ENCODE assay signal across 33 cellular contexts in genomic region chr7:156261581-156261980, GRCh38.
"Had no signal": no experiment of that assay in that cellular context is flagged by ENCODE, and none has a peak within 500 bp of the region (broad histone marks: within the 10 kb centered on the region; RNA-seq: fewer than 3 reads in every experiment).

No MANE protein-coding gene starts in this region.

- H3K4me3 ChIP-seq: adrenal gland, ascending aorta, breast epithelium, cardiac muscle cell had no signal

- H3K9me3 ChIP-seq: adrenal gland, ascending aorta, breast epithelium had no signal

- H3K27ac ChIP-seq: adrenal gland, ascending aorta, brain microvascular endothelial cell, breast epithelium, cardiac muscle cell had no signal

- H3K4me1 ChIP-seq: adrenal gland, ascending aorta, breast epithelium had no signal

- H3K27me3 ChIP-seq: adrenal gland, ascending aorta, brain microvascular endothelial cell, breast epithelium, cardiac muscle cell had no signal

- FAIRE-seq: astrocyte, bronchial epithelial cell, colon had no signal

- ATAC-seq: activated naive CD4-positive, alpha-beta T cell treated with anti-CD3 and anti-CD28 coated beads, Interleukin-2, amount 50 U/mL, for 72 hours; activated naive CD8-positive, alpha-beta T cell treated with anti-CD3 and anti-CD28 coated beads, Interleukin-2, amount 50 U/mL, for 24 hours; activated T-cell treated with anti-CD3 and anti-CD28 coated beads, Interleukin-2, amount 50 U/mL, for 4 hours; activated T-cell treated with anti-CD3 and anti-CD28 coated beads, Interleukin-2, amount 50 U/mL, for 72 hours; activated T-helper 17 cell treated with anti-CD3 and anti-CD28 coated beads, Interleukin-2, amount 50 U/mL, for 72 hours had no signal

- H3K36me3 ChIP-seq: adrenal gland, ascending aorta, brain microvascular endothelial cell, breast epithelium, cardiac muscle cell had no signal

- DNase-seq: activated effector memory CD4-positive, alpha-beta T cell treated with anti-CD3 and anti-CD28 coated beads, Interleukin-2, amount 50 U/mL, for 16 hours; activated effector memory CD4-positive, alpha-beta T cell treated with Interleukin-2 at 50 U/mL for 16 hours; activated gamma-delta T cell; activated gamma-delta T cell treated with Interleukin-2 at 50 U/mL for 16 hours; activated naive CD4-positive, alpha-beta T cell; activated naive CD4-positive, alpha-beta T cell treated with anti-CD3 and anti-CD28 coated beads for 36 hours; activated naive CD4-positive, alpha-beta T cell treated with anti-CD3 and anti-CD28 coated beads, Interleukin-2, amount 10 ng/mL, durations not matched to agents 7 days and 5 days; activated naive CD4-positive, alpha-beta T cell treated with anti-CD3 and anti-CD28 coated beads, Interleukin-2, amount 50 U/mL, for 16 hours; activated naive CD4-positive, alpha-beta T cell treated with Interleukin-2 at 50 U/mL for 16 hours; activated naive CD8-positive, alpha-beta T cell treated with anti-CD3 and anti-CD28 coated beads for 36 hours; activated naive CD8-positive, alpha-beta T cell treated with anti-CD3 and anti-CD28 coated beads, Interleukin-2, amount 10 ng/mL, durations not matched to agents 7 days and 5 days; activated naive CD8-positive, alpha-beta T cell treated with anti-CD3 and anti-CD28 coated beads, Interleukin-2, amount 50 U/mL, for 24 hours; activated T-cell treated with anti-CD3 and anti-CD28 coated beads, Interleukin-2, amount 50 U/mL, for 24 hours; activated T-cell treated with anti-CD3 and anti-CD28 coated beads, Interleukin-2, amount 50 U/mL, for 4 hours; activated T-cell treated with anti-CD3 and anti-CD28 coated beads, Interleukin-2, amount 50 U/mL, for 48 hours; activated T-cell treated with anti-CD3 and anti-CD28 coated beads, Interleukin-2, amount 50 U/mL, for 72 hours; amniotic stem cell; amygdala; anterior cingulate cortex; aorta; brain microvascular endothelial cell; caudate nucleus; central memory CD4-positive, alpha-beta T cell; cerebellar nuclear complex had no signal
